11 cellular contexts compared by ENCODE assay signal in genomic region chr11:117220999-117221774, GRCh38. TPM values are rescaled to one million over a fixed set of nuclear protein-coding genes. Genes with fewer than 3 reads are reported as not detected.
DNase-seq lines count a peak whose midpoint lies in the region; ATAC-seq, FAIRE-seq and TF ChIP-seq lines count a peak whose summit lies in the region.
"Had no signal": no experiment of that assay in that cellular context is flagged by ENCODE, and none has a peak within 500 bp of the region (broad histone marks: within the 10 kb centered on the region; RNA-seq: fewer than 3 reads in every experiment).

No MANE protein-coding gene starts in this region.

- no peak overlapping the region for H3K4me3 Mint-ChIP-seq in activated CD8-positive, alpha-beta T cell treated with anti-CD3 and anti-CD28 coated beads, Interleukin-2, amount 10 ng/mL, durations not matched to agents 7 days and 5 days

- intact Hi-C loops in head of caudate nucleus (cut with DNase I) (no loop called here), psoas muscle (cut with DNase I) (loop anchor here (2.0 to 10.0 kb wide), 4 partner anchors 38 to 256 kb away; no protein-coding TSS in a partner anchor)

- no peak for TF ChIP-seq CTCF in RWPE2 (IDR thresholded peaks at IDR 0.05; ENCODE audit: poor library complexity, severe bottlenecking)
- TF ChIP-seq CTCF in psoas muscle (IDR thresholded peaks at IDR 0.05): no peak

- no peak overlapping the region for H3K27ac Mint-ChIP-seq in activated CD8-positive, alpha-beta T cell treated with anti-CD3 and anti-CD28 coated beads, Interleukin-2, amount 10 ng/mL, durations not matched to agents 7 days and 5 days

- ATAC-seq in RWPE2 (ENCODE audit: low read depth) (no peak), psoas muscle (peak; percentile 76 to 89 (median 82)), HG02763 (IDR thresholded peaks at IDR 0.05; ENCODE audit: unreplicated experiment) (no peak)
- ATAC-seq in activated CD8-positive, alpha-beta T cell treated with anti-CD3 and anti-CD28 coated beads, Interleukin-2, amount 10 ng/mL, durations not matched to agents 7 days and 5 days: no peak

- no peak for FAIRE-seq in GM19239 (lab: Jason Lieb, UNC)

- H3K36me3 Mint-ChIP-seq in activated CD8-positive, alpha-beta T cell treated with anti-CD3 and anti-CD28 coated beads, Interleukin-2, amount 10 ng/mL, durations not matched to agents 7 days and 5 days (ENCODE audit: low read depth): peaks cover 73% of the 10 kb centered on the region

- CTCF ChIA-PET in activated CD8-positive, alpha-beta T cell treated with anti-CD3 and anti-CD28 coated beads, Interleukin-2, amount 10 ng/mL, durations not matched to agents 7 days and 5 days (lab: Charles Lee): interaction anchor here (1.4 to 2.3 kb wide), 4 partner anchors 9 to 41 kb away, joined by 4 to 12 read pairs (median 9); partner anchors contain the start of gene PCSK7

- no peaks in the 10 kb centered on the region for H3K4me1 Mint-ChIP-seq in activated CD8-positive, alpha-beta T cell treated with anti-CD3 and anti-CD28 coated beads, Interleukin-2, amount 10 ng/mL, durations not matched to agents 7 days and 5 days (ENCODE audit: low read depth)

- no peaks in the 10 kb centered on the region for H3K9me3 Mint-ChIP-seq in activated CD8-positive, alpha-beta T cell treated with anti-CD3 and anti-CD28 coated beads, Interleukin-2, amount 10 ng/mL, durations not matched to agents 7 days and 5 days (ENCODE audit: insufficient read depth)

- H3K36me3 ChIP-seq in RWPE2 (ENCODE audit: low read depth): peaks cover 51% of the 10 kb centered on the region
- H3K36me3 ChIP-seq in psoas muscle (ENCODE audit: insufficient read depth in 1 of 2, low read depth in 1 of 2): peaks cover 3 to 62% of the 10 kb centered on the region in 2 donors

- WGBS in psoas muscle, 3 donors: 15 to 27% (median 22%) methylated on average over 7 of the region's 7 CpGs

- POLR2A ChIA-PET in activated CD8-positive, alpha-beta T cell treated with anti-CD3 and anti-CD28 coated beads, Interleukin-2, amount 10 ng/mL, durations not matched to agents 7 days and 5 days (lab: Charles Lee): interaction anchor here (0.8 kb wide), 1 partner anchor 42 kb away, joined by 3 read pairs; the partner anchor contains the start of gene SIDT2

- H3K9me3 ChIP-seq in RWPE2 (ENCODE audit: severe bottlenecking) (no peaks in the 10 kb centered on the region), psoas muscle (no peaks in the 10 kb centered on the region)
- H3K9me3 ChIP-seq: SJSA1 had no signal

- peak; percentile 22 for DNase-seq in DMS 273 treated with DMSO at 0.1 percent for 48 hours (lab: John Stamatoyannopoulos, UW)
- DNase-seq in RWPE2 (ENCODE audit: low spot score): no peak
- DNase-seq in head of caudate nucleus: peak in 26 of 42 donors; percentile 17 to 70 (median 43)
- DNase-seq in psoas muscle: peak in 1 of 2 donors; percentile 81
- no peak for DNase-seq in GM19239 (ENCODE audit: insufficient read length, low spot score)
- no peak for DNase-seq in ureter (ENCODE audit: low spot score)
- no peak for DNase-seq in activated CD8-positive, alpha-beta T cell treated with anti-CD3 and anti-CD28 coated beads, Interleukin-2, amount 10 ng/mL, durations not matched to agents 7 days and 5 days
- DNase-seq: activated CD8-positive, alpha-beta memory T cell treated with anti-CD3 and anti-CD28 coated beads, Interleukin-2, amount 50 U/mL, for 4 hours; NCI-H1436 treated with DMSO at 0.1 percent for 48 hours had no signal

- H3K4me3 ChIP-seq in RWPE2 (ENCODE audit: severe bottlenecking) (no peak overlapping the region), psoas muscle (peak overlapping the region; percentile 21)
- H3K4me3 ChIP-seq: SJSA1 had no signal

- H3K27me3 Mint-ChIP-seq in activated CD8-positive, alpha-beta T cell treated with anti-CD3 and anti-CD28 coated beads, Interleukin-2, amount 10 ng/mL, durations not matched to agents 7 days and 5 days (ENCODE audit: low read depth): no peaks in the 10 kb centered on the region

- peak overlapping the region; percentile 19 for H3K27ac ChIP-seq in RWPE2 (ENCODE audit: poor library complexity, severe bottlenecking)
- H3K27ac ChIP-seq in psoas muscle: peak overlapping the region; percentile 86
- H3K27ac ChIP-seq: SJSA1 had no signal

- H3K27me3 ChIP-seq in RWPE2 (ENCODE audit: insufficient read depth, poor library complexity, severe bottlenecking) (no peaks in the 10 kb centered on the region), psoas muscle (ENCODE audit: insufficient read depth in 3 of 3, low read length in 2 of 3) (no peaks in the 10 kb centered on the region)
- H3K27me3 ChIP-seq: SJSA1 had no signal

- H3K4me1 ChIP-seq in RWPE2 (ENCODE audit: insufficient read depth, poor library complexity, severe bottlenecking): no peaks in the 10 kb centered on the region
- H3K4me1 ChIP-seq in psoas muscle: peaks cover 48% of the 10 kb centered on the region
- H3K4me1 ChIP-seq: SJSA1 had no signal

RNA-seq across cellular contexts. Expression of gene PCSK7, which starts 10.7 kb away (rescaled TPM):
- total RNA-seq in psoas muscle (10 to 100 TPM; 15.8 to 23.6 (median 20.8) TPM), ureter (99.6 TPM)
- polyA plus RNA-seq in psoas muscle: 10 to 100 TPM in 2 of 3 donors, 1 to 10 TPM in 1; 9.9 to 17.5 (median 13.4) TPM
- total RNA-seq in activated CD8-positive, alpha-beta T cell treated with anti-CD3 and anti-CD28 coated beads, Interleukin-2, amount 10 ng/mL, durations not matched to agents 7 days and 5 days: 100 to 1,000 TPM; 160 to 161 TPM

RNA-seq across cellular contexts. Expression of gene RNF214, which starts 11.3 kb away (rescaled TPM):
- 10 to 100 TPM; 31.0 to 39.4 (median 34.7) TPM for total RNA-seq in psoas muscle
- 10 to 100 TPM; 12.4 to 19.7 (median 16.8) TPM for polyA plus RNA-seq in psoas muscle
- 32.1 TPM for total RNA-seq in ureter
- 10 to 100 TPM; 19.5 to 21.2 TPM for total RNA-seq in activated CD8-positive, alpha-beta T cell treated with anti-CD3 and anti-CD28 coated beads, Interleukin-2, amount 10 ng/mL, durations not matched to agents 7 days and 5 days

RNA-seq across cellular contexts. Expression of gene TAGLN, which starts 22.0 kb away (rescaled TPM):
- total RNA-seq in psoas muscle: 10 to 100 TPM; 36.2 to 73.0 (median 51.7) TPM
- polyA plus RNA-seq in psoas muscle: 100 to 1,000 TPM in 2 of 3 donors, 10 to 100 TPM in 1; 86.5 to 140 (median 117) TPM
- total RNA-seq in ureter: 1,521 TPM
- 1 to 10 TPM; 2.4 to 2.6 TPM for total RNA-seq in activated CD8-positive, alpha-beta T cell treated with anti-CD3 and anti-CD28 coated beads, Interleukin-2, amount 10 ng/mL, durations not matched to agents 7 days and 5 days

RNA-seq across cellular contexts. Expression of gene SIDT2, which starts 42.6 kb away (rescaled TPM):
- total RNA-seq in psoas muscle: 10 to 100 TPM; 12.6 to 22.8 (median 19.9) TPM
- 10 to 100 TPM in 1 of 3 donors, 1 to 10 TPM in 2; 7.1 to 10.5 (median 7.3) TPM for polyA plus RNA-seq in psoas muscle
- 36.5 TPM for total RNA-seq in ureter
- 10 to 100 TPM; 20.2 to 23.6 TPM for total RNA-seq in activated CD8-positive, alpha-beta T cell treated with anti-CD3 and anti-CD28 coated beads, Interleukin-2, amount 10 ng/mL, durations not matched to agents 7 days and 5 days

Comparison
In these comparisons a context has a peak if more than half of its experiments do, and no peak if none do; other contexts are left out.
1. DNase-seq: peak in DMS 273 treated with DMSO at 0.1 percent for 48 hours (single experiment) and head of caudate nucleus (26 of 42); none in RWPE2 (single experiment), GM19239 (single experiment), ureter (single experiment) and activated CD8-positive, alpha-beta T cell treated with anti-CD3 and anti-CD28 coated beads, Interleukin-2, amount 10 ng/mL, durations not matched to agents 7 days and 5 days (single experiment).
2. ATAC-seq: peak in psoas muscle (4 of 4); none in RWPE2 (single experiment), activated CD8-positive, alpha-beta T cell treated with anti-CD3 and anti-CD28 coated beads, Interleukin-2, amount 10 ng/mL, durations not matched to agents 7 days and 5 days (single experiment) and HG02763 (single experiment).
3. RNA of gene TAGLN, which starts 22.0 kb away (total RNA-seq): 1,521 TPM in ureter (single experiment); 36.2 to 73.0 TPM in psoas muscle and 2.4 to 2.6 TPM in activated CD8-positive, alpha-beta T cell treated with anti-CD3 and anti-CD28 coated beads, Interleukin-2, amount 10 ng/mL, durations not matched to agents 7 days and 5 days; every median in the first group is over 10 times any median in the second.